Comparison of ENCODE assay signal across 1 cellular context in genomic region chr7:155206286-155207020, GRCh38.
TF ChIP-seq lines count a peak whose summit lies in the region.

No MANE protein-coding gene starts in this region.

TF ChIP-seq in HEK293, 187 proteins besides CTCF, POLR2A, EP300 and RAD21 (continued from another document):
- TF ChIP-seq ZNF518A (tag by site-specific recombination; conservative IDR thresholded peaks at IDR 0.05; ENCODE audit: low read depth) (no peak), ZNF274 (IDR thresholded peaks at IDR 0.05; ENCODE audit: low read length) (no peak), ZNF274 (tag by site-specific recombination; IDR thresholded peaks at IDR 0.05; ENCODE audit: borderline replicate concordance) (no peak), ZEB2 (tag by site-specific recombination; IDR thresholded peaks at IDR 0.05) (no peak), SP3 (tag by site-specific recombination; IDR thresholded peaks at IDR 0.05) (peak; percentile 56; the same call in 1 of the 2 replicates), ZNF558 (tag by site-specific recombination; IDR thresholded peaks at IDR 0.05) (no peak), SETDB1 (IDR thresholded peaks at IDR 0.05; ENCODE audit: insufficient read length, low read length) (no peak), ZBTB6 (tag by site-specific recombination; IDR thresholded peaks at IDR 0.05) (no peak), ZNF350 (tag by site-specific recombination; IDR thresholded peaks at IDR 0.05) (no peak), ZNF10 (tag by site-specific recombination; IDR thresholded peaks at IDR 0.05) (no peak), GLIS2 (tag by site-specific recombination; IDR thresholded peaks at IDR 0.05) (peak; percentile 66), SP2 (tag by site-specific recombination; IDR thresholded peaks at IDR 0.05) (peak; percentile 48), ZNF341 (tag by site-specific recombination; IDR thresholded peaks at IDR 0.05; ENCODE audit: low read depth) (0 out of 2 replicates have a peak, but pooled peaks have one; percentile 25), ZBTB21 (tag by site-specific recombination; IDR thresholded peaks at IDR 0.05) (peak; percentile 63; the same call in 1 of the 2 replicates), PRDM10 (tag by site-specific recombination; IDR thresholded peaks at IDR 0.05) (peak; percentile 88), EGR2 (tag by site-specific recombination; IDR thresholded peaks at IDR 0.05; ENCODE audit: low read depth) (peak; percentile 22; the same call in 1 of the 2 replicates), ZNF366 (tag by site-specific recombination; conservative IDR thresholded peaks at IDR 0.05) (peak; percentile 66), KLF17 (tag by site-specific recombination; IDR thresholded peaks at IDR 0.05) (peak; percentile 55), ZNF335 (tag by site-specific recombination; conservative IDR thresholded peaks at IDR 0.05) (no peak), ZNF23 (tag by site-specific recombination; IDR thresholded peaks at IDR 0.05; ENCODE audit: borderline replicate concordance) (no peak)
